Comparison of ENCODE assay signal across 22 cellular contexts in the genomic region with DNA sequence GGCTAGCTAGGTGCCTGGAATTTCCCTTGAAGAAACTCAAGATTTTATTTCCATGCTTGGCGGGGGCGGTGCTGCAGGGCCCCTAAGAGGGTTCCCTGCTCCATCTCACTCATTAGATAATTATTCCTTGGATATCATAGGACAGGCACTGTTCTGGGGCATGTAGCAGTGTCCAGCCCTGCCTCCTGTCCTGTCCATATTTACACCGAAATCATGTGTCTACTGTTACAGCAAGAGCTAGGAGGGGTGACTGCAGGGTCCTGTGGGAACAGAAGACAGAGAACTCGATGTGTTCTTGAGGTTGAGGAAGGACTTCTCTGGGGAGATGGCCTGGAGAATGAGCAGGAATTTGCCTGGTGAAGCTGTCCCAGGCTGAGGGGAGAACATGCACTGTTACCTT.
DNase-seq lines count a peak whose midpoint lies in the region; ATAC-seq and TF ChIP-seq lines count a peak whose summit lies in the region.
"Had no signal": no experiment of that assay in that cellular context is flagged by ENCODE, and none has a peak within 500 bp of the region (broad histone marks: within the 10 kb centered on the region; RNA-seq: fewer than 3 reads in every experiment).

No MANE protein-coding gene starts in this region.

- no peak overlapping the region for H3K4me3 Mint-ChIP-seq in activated T-cell treated with anti-CD3 and anti-CD28 coated beads, Interleukin-2, amount 50 U/mL, for 24 hours
- H3K4me3 Mint-ChIP-seq in activated T-cell treated with anti-CD3 and anti-CD28 coated beads, Interleukin-2, amount 50 U/mL, for 4 hours, result no peak overlapping the region
- no peak overlapping the region for H3K4me3 Mint-ChIP-seq in dendritic cell treated with granulocyte-macrophage colony-stimulating factor and Interleukin-4, amounts not matched to agents 40 ng/mL and 50 ng/mL, for 4 days
- no peak overlapping the region for H3K4me3 Mint-ChIP-seq in stimulated activated effector memory CD8-positive, alpha-beta T cell treated with anti-CD3 and anti-CD28 coated beads, Interleukin-12 subunit alpha, Interleukin-12 subunit beta, amount 100 ng/mL, for 72 hours
- H3K4me3 Mint-ChIP-seq: GM23338 had no signal

- H2AK9ac ChIP-seq in IMR-90 (replicated peaks; ENCODE audit: low read depth, low read length, poor library complexity), result no peak overlapping the region

- no peak overlapping the region for H4K5ac ChIP-seq in IMR-90 (ENCODE audit: low read depth, low read length)

- peaks cover 11% of the 10 kb centered on the region for H3K9me1 ChIP-seq in IMR-90 (ENCODE audit: insufficient read depth, low read length)

- no peak overlapping the region for H3K56ac ChIP-seq in IMR-90 (ENCODE audit: extremely low read depth, insufficient read depth, low read length)

- no peak overlapping the region for H3K14ac ChIP-seq in IMR-90 (replicated peaks; ENCODE audit: low read depth, low read length)

- no peak overlapping the region for H3K27ac ChIP-seq in IMR-90 (ENCODE audit: insufficient read depth, low read length)
- H3K27ac ChIP-seq: A549, cardiac muscle cell, tibial artery had no signal

- TF ChIP-seq CTCF in IMR-90 (conservative IDR thresholded peaks at IDR 0.05; ENCODE audit: low read depth, low read length), result no peak

- dilution Hi-C loops in IMR-90 (cut with HindIII; ENCODE audit: low sequenced_read_pairs, unreplicated experiment), result no loop called here

- 0 out of 2 replicates have a peak, but pooled peaks cover 1% of the 10 kb centered on the region for H3K4me1 ChIP-seq in IMR-90 (ENCODE audit: control insufficient read depth, insufficient read depth, low read length)
- H3K4me1 ChIP-seq: A549 had no signal

- H3K4me1 Mint-ChIP-seq in activated T-cell treated with anti-CD3 and anti-CD28 coated beads, Interleukin-2, amount 50 U/mL, for 24 hours (ENCODE audit: low read depth), result peaks cover 12% of the 10 kb centered on the region
- peaks cover 1% of the 10 kb centered on the region for H3K4me1 Mint-ChIP-seq in activated T-cell treated with anti-CD3 and anti-CD28 coated beads, Interleukin-2, amount 50 U/mL, for 4 hours (ENCODE audit: low read depth)
- H3K4me1 Mint-ChIP-seq in dendritic cell treated with granulocyte-macrophage colony-stimulating factor and Interleukin-4, amounts not matched to agents 40 ng/mL and 50 ng/mL, for 4 days (ENCODE audit: low read depth), result peaks cover 33% of the 10 kb centered on the region
- H3K4me1 Mint-ChIP-seq in stimulated activated effector memory CD8-positive, alpha-beta T cell treated with anti-CD3 and anti-CD28 coated beads, Interleukin-12 subunit alpha, Interleukin-12 subunit beta, amount 100 ng/mL, for 72 hours, result peaks cover 40% of the 10 kb centered on the region
- H3K4me1 Mint-ChIP-seq: GM23338 had no signal

- H3K9me3 ChIP-seq in IMR-90 (ENCODE audit: control insufficient read depth, insufficient read depth, low read length), result no peaks in the 10 kb centered on the region
- H3K9me3 ChIP-seq: A549, tibial artery had no signal

- no CpG with 5 or more reads among the region's 4 CpGs for WGBS in IMR-90 (ENCODE audit: extremely low coverage in 2 of 2, insufficient read length in 1 of 2), 2 experiments

- no peak for TF ChIP-seq POLR2A in IMR-90 (IDR thresholded peaks at IDR 0.05; ENCODE audit: low read depth, low read length)

- BruUV-seq in IMR-90 (replicated peaks; lab: Mats Ljungman, UMichigan), result no TSS peak

- no peak for ATAC-seq in activated T-cell treated with anti-CD3 and anti-CD28 coated beads, Interleukin-2, amount 50 U/mL, for 4 hours
- no peak for ATAC-seq in IMR-90 (ENCODE audit: low read depth)
- no peak for ATAC-seq in stimulated activated effector memory CD8-positive, alpha-beta T cell treated with anti-CD3 and anti-CD28 coated beads, Interleukin-12 subunit alpha, Interleukin-12 subunit beta, amount 100 ng/mL, for 72 hours
- ATAC-seq: A549, GM23338, HepG2 had no signal

- H2BK20ac ChIP-seq in IMR-90 (ENCODE audit: low read depth, low read length), result peak overlapping the region; percentile 37

- H3K4me2 ChIP-seq in IMR-90 (ENCODE audit: low read depth, low read length), result no peak overlapping the region
- H3K4me2 ChIP-seq: A549, GM23338 had no signal

- H3K4ac ChIP-seq in IMR-90 (ENCODE audit: low read depth, low read length), result peak overlapping the region; percentile 32; the same call in 1 of the 2 replicates

- no peaks in the 10 kb centered on the region for H3K36me3 ChIP-seq in IMR-90 (ENCODE audit: control insufficient read depth, insufficient read depth, low read length)
- H3K36me3 ChIP-seq: tibial artery had no signal

- H2AK5ac ChIP-seq in IMR-90 (ENCODE audit: low read depth, low read length), result no peak overlapping the region

- H2AFZ ChIP-seq in IMR-90 (replicated peaks; ENCODE audit: low read length, poor library complexity), result peak overlapping the region; percentile 76
- H2AFZ ChIP-seq: GM23338 had no signal

- H3K79me1 ChIP-seq in IMR-90 (ENCODE audit: low read depth in 1 of 2, low read length in 2 of 2), result no peaks in the 10 kb centered on the region

- no peaks in the 10 kb centered on the region for H3K27me3 Mint-ChIP-seq in activated T-cell treated with anti-CD3 and anti-CD28 coated beads, Interleukin-2, amount 50 U/mL, for 24 hours
- H3K27me3 Mint-ChIP-seq in activated T-cell treated with anti-CD3 and anti-CD28 coated beads, Interleukin-2, amount 50 U/mL, for 4 hours (ENCODE audit: low read depth), result no peaks in the 10 kb centered on the region
- no peaks in the 10 kb centered on the region for H3K27me3 Mint-ChIP-seq in dendritic cell treated with granulocyte-macrophage colony-stimulating factor and Interleukin-4, amounts not matched to agents 40 ng/mL and 50 ng/mL, for 4 days

- H4K20me1 ChIP-seq in IMR-90 (ENCODE audit: insufficient read depth, low read length), result no peaks in the 10 kb centered on the region

- peak overlapping the region; percentile 15; the same call in 1 of the 2 replicates for H4K91ac ChIP-seq in IMR-90 (ENCODE audit: insufficient read depth, low read depth, low read length)

- no peak overlapping the region for H2BK5ac ChIP-seq in IMR-90 (ENCODE audit: low read depth, low read length, poor library complexity, severe bottlenecking)

- peaks cover 97% of the 10 kb centered on the region for H3K36me3 Mint-ChIP-seq in activated T-cell treated with anti-CD3 and anti-CD28 coated beads, Interleukin-2, amount 50 U/mL, for 24 hours (ENCODE audit: low read depth)
- peaks cover 74% of the 10 kb centered on the region for H3K36me3 Mint-ChIP-seq in activated T-cell treated with anti-CD3 and anti-CD28 coated beads, Interleukin-2, amount 50 U/mL, for 4 hours (ENCODE audit: insufficient read depth)
- H3K36me3 Mint-ChIP-seq in dendritic cell treated with granulocyte-macrophage colony-stimulating factor and Interleukin-4, amounts not matched to agents 40 ng/mL and 50 ng/mL, for 4 days (ENCODE audit: low read depth), result peaks cover 24% of the 10 kb centered on the region
- peaks cover 96% of the 10 kb centered on the region for H3K36me3 Mint-ChIP-seq in stimulated activated effector memory CD8-positive, alpha-beta T cell treated with anti-CD3 and anti-CD28 coated beads, Interleukin-12 subunit alpha, Interleukin-12 subunit beta, amount 100 ng/mL, for 72 hours

- no peak overlapping the region for H3K4me3 ChIP-seq in IMR-90 (ENCODE audit: insufficient read depth, low read depth, low read length)
- H3K4me3 ChIP-seq: A549, cardiac muscle cell, GM23338, tibial artery had no signal

- peak overlapping the region; percentile 54; the same call in 1 of the 2 replicates for H2BK120ac ChIP-seq in IMR-90 (ENCODE audit: low read depth, low read length)

- TF ChIP-seq RAD21 in IMR-90 (IDR thresholded peaks at IDR 0.05; ENCODE audit: low read length), result no peak

- 0 out of 3 replicates have a peak overlapping the region, but pooled peaks have one; percentile 17 for H2BK15ac ChIP-seq in IMR-90 (ENCODE audit: low read depth, low read length)

- no peaks in the 10 kb centered on the region for H3K9me3 Mint-ChIP-seq in activated T-cell treated with anti-CD3 and anti-CD28 coated beads, Interleukin-2, amount 50 U/mL, for 24 hours
- no peaks in the 10 kb centered on the region for H3K9me3 Mint-ChIP-seq in activated T-cell treated with anti-CD3 and anti-CD28 coated beads, Interleukin-2, amount 50 U/mL, for 4 hours
- H3K9me3 Mint-ChIP-seq in dendritic cell treated with granulocyte-macrophage colony-stimulating factor and Interleukin-4, amounts not matched to agents 40 ng/mL and 50 ng/mL, for 4 days, result no peaks in the 10 kb centered on the region
- H3K9me3 Mint-ChIP-seq in stimulated activated effector memory CD8-positive, alpha-beta T cell treated with anti-CD3 and anti-CD28 coated beads, Interleukin-12 subunit alpha, Interleukin-12 subunit beta, amount 100 ng/mL, for 72 hours, result no peaks in the 10 kb centered on the region
- H3K9me3 Mint-ChIP-seq: GM23338 had no signal

- POLR2A ChIA-PET in IMR-90 (lab: Charles Lee; ENCODE audit: unreplicated experiment), result interaction anchor here (0.6 kb wide), 1 partner anchor 25 kb away, joined by 4 read pairs; no protein-coding TSS in a partner anchor

- H3K27ac Mint-ChIP-seq in activated T-cell treated with anti-CD3 and anti-CD28 coated beads, Interleukin-2, amount 50 U/mL, for 24 hours, result peak overlapping the region; percentile 70
- H3K27ac Mint-ChIP-seq in dendritic cell treated with granulocyte-macrophage colony-stimulating factor and Interleukin-4, amounts not matched to agents 40 ng/mL and 50 ng/mL, for 4 days, result peak overlapping the region; percentile 53
- H3K27ac Mint-ChIP-seq in stimulated activated effector memory CD8-positive, alpha-beta T cell treated with anti-CD3 and anti-CD28 coated beads, Interleukin-12 subunit alpha, Interleukin-12 subunit beta, amount 100 ng/mL, for 72 hours, result peak overlapping the region; percentile 83
- H3K27ac Mint-ChIP-seq: GM23338 had no signal

- DNase-seq in activated T-cell treated with anti-CD3 and anti-CD28 coated beads, Interleukin-2, amount 50 U/mL, for 24 hours, result no peak
- DNase-seq in activated T-cell treated with anti-CD3 and anti-CD28 coated beads, Interleukin-2, amount 50 U/mL, for 4 hours, result no peak
- DNase-seq in IMR-90, result no peak
- DNase-seq in stimulated activated effector memory CD8-positive, alpha-beta T cell treated with anti-CD3 and anti-CD28 coated beads, Interleukin-12 subunit alpha, Interleukin-12 subunit beta, amount 100 ng/mL, for 72 hours (ENCODE audit: low spot score in 2 of 2), result no peak
- DNase-seq in activated gamma-delta T cell treated with Interleukin-2 at 50 U/mL for 16 hours, result no peak
- no peak for DNase-seq in COLO829 (ENCODE audit: low spot score)
- DNase-seq in islet precursor cell, result no peak
- DNase-seq: activated effector memory CD4-positive, alpha-beta T cell treated with anti-CD3 and anti-CD28 coated beads, Interleukin-2, amount 50 U/mL, for 16 hours; anterior cingulate cortex; dermis blood vessel endothelial cell; DMS 273 treated with DMSO at 0.1 percent for 48 hours; glutamatergic neuron; midbrain; NCI-H1105; NCI-H2081 treated with DMSO at 0.1 percent for 48 hours; SW 1271; tibial artery had no signal

- in situ Hi-C loops in IMR-90 (cut with MboI; ENCODE audit: low sequenced_read_pairs), result no loop called here

- H3K23ac ChIP-seq in IMR-90 (ENCODE audit: low read depth, low read length), result no peak overlapping the region; the same call in 1 of the 2 replicates

- no peak overlapping the region for H3K9ac ChIP-seq in IMR-90 (ENCODE audit: low read depth, low read length)

- peak overlapping the region in 1 of 2 experiments; percentile 47; a peak in 1 of 4 replicates for H4K8ac ChIP-seq in IMR-90 (ENCODE audit: low read depth in 2 of 2, low read length in 2 of 2)

- no peaks in the 10 kb centered on the region for H3K27me3 ChIP-seq in IMR-90 (ENCODE audit: control insufficient read depth, insufficient read depth, low read length)
- H3K27me3 ChIP-seq: cardiac muscle cell, tibial artery had no signal

- CTCF ChIA-PET in IMR-90 (lab: Yijun Ruan, JAX), result interaction anchor here (0.7 to 1.0 kb wide), 2 partner anchors 26 to 356 kb away, joined by 3 read pairs; no protein-coding TSS in a partner anchor

- no peak overlapping the region for H3K18ac ChIP-seq in IMR-90 (ENCODE audit: low read depth, low read length)

- intact Hi-C loops in IMR-90 (cut with micrococcal nuclease), result no loop called here
- intact Hi-C loops in dendritic cell treated with granulocyte-macrophage colony-stimulating factor and Interleukin-4, amounts not matched to agents 40 ng/mL and 50 ng/mL, for 4 days (cut with micrococcal nuclease), result no loop called here
